In the genomic region with DNA sequence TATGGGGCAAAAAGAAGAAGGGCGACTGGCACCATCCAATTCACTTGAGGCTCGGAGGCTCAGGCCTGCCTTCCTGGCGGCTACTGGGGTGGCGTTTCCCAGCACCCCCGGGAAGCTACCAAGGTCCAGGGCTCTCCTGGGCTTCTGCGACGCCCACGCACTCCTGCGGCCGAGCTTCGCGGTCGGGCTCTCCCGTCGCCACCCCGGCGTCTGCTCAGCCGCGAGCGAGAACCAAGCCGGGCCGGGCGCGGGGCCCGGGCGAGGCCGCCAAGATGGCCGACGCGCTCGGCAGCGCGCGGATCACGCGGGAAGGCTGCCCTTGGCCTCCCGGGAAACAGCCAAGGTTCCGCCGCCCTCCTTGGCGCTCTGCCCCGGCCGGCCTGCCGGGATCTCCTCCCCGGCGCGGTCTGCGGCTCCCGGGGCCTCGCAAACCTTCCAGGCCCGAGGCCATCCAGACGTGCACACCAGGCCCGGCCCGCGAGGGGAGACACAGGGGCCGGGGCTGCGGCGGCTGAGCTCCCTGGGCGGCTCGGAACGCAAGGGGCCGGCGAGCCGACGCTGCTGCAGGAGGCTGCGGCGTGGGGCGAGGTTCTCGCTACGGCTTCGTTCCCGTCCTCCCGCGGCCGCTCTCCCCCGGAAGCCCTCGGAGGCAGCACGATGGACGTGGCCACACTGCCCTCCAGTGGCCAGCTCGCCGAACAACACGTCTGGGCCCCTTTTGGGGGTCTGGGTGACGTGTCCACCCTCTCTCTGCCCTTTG, we compare ENCODE assay signal across 8 cellular contexts. TPM values are rescaled to one million over a fixed set of nuclear protein-coding genes. Genes with fewer than 3 reads are reported as not detected.
DNase-seq lines count a peak whose midpoint lies in the region; ATAC-seq and TF ChIP-seq lines count a peak whose summit lies in the region.

No MANE protein-coding gene starts in this region.

- H3K27ac ChIP-seq in colonic mucosa (peak overlapping the region; percentile 99), left lung (peak overlapping the region; percentile 99 to 100)

- peak; percentile 48 for ATAC-seq in HG03342 (IDR thresholded peaks at IDR 0.05; ENCODE audit: unreplicated experiment)
- peak; percentile 92 for ATAC-seq in left lung

- no peaks in the 10 kb centered on the region for H3K9me3 ChIP-seq in colonic mucosa
- H3K9me3 ChIP-seq in left lung: no peaks in the 10 kb centered on the region

- in situ Hi-C loops in GM18951 (cut with MboI; ENCODE audit: low sequenced_read_pairs, unreplicated experiment): loop anchor here (10.0 to 25.0 kb wide), 2 partner anchors 572 to 879 kb away; no protein-coding TSS in a partner anchor

- TF ChIP-seq CTCF in colonic mucosa (IDR thresholded peaks at IDR 0.05) (peak; percentile 95), left lung (IDR thresholded peaks at IDR 0.05) (peak; percentile 97 to 98)

- H3K4me3 ChIP-seq in colonic mucosa (peak overlapping the region; percentile 47), left lung (peak overlapping the region; percentile 43 to 47)

- no peaks in the 10 kb centered on the region for H3K36me3 Mint-ChIP-seq in activated CD4-positive, alpha-beta T cell treated with anti-CD3 and anti-CD28 coated beads, Interleukin-2, amount 10 ng/mL, durations not matched to agents 24 days and 14 days (ENCODE audit: low read depth)

- no peaks in the 10 kb centered on the region for H3K27me3 Mint-ChIP-seq in activated CD4-positive, alpha-beta T cell treated with anti-CD3 and anti-CD28 coated beads, Interleukin-2, amount 10 ng/mL, durations not matched to agents 24 days and 14 days

- no peaks in the 10 kb centered on the region for H3K9me3 Mint-ChIP-seq in activated CD4-positive, alpha-beta T cell treated with anti-CD3 and anti-CD28 coated beads, Interleukin-2, amount 10 ng/mL, durations not matched to agents 24 days and 14 days

- H3K36me3 ChIP-seq in colonic mucosa: no peaks in the 10 kb centered on the region
- H3K36me3 ChIP-seq in left lung: no peaks in the 10 kb centered on the region

- H3K9ac ChIP-seq in colonic mucosa (ENCODE audit: low read depth in 2 of 2, low read length in 2 of 2): peak overlapping the region; percentile 84 to 93

- peaks cover 10% of the 10 kb centered on the region for H3K4me1 ChIP-seq in colonic mucosa
- H3K4me1 ChIP-seq in left lung: peaks cover 35 to 47% of the 10 kb centered on the region in 2 donors

- peaks cover 56% of the 10 kb centered on the region for H3K4me1 Mint-ChIP-seq in activated CD4-positive, alpha-beta T cell treated with anti-CD3 and anti-CD28 coated beads, Interleukin-2, amount 10 ng/mL, durations not matched to agents 24 days and 14 days

- peak overlapping the region; percentile 79 for H3K4me3 Mint-ChIP-seq in activated CD4-positive, alpha-beta T cell treated with anti-CD3 and anti-CD28 coated beads, Interleukin-2, amount 10 ng/mL, durations not matched to agents 24 days and 14 days

- no peaks in the 10 kb centered on the region for H3K27me3 ChIP-seq in colonic mucosa
- no peaks in the 10 kb centered on the region for H3K27me3 ChIP-seq in left lung

- peak overlapping the region; percentile 90 for H3K27ac Mint-ChIP-seq in activated CD4-positive, alpha-beta T cell treated with anti-CD3 and anti-CD28 coated beads, Interleukin-2, amount 10 ng/mL, durations not matched to agents 24 days and 14 days

- DNase-seq in AML-193 (lab: John Stamatoyannopoulos, UW): peak; percentile 68 to 69
- DNase-seq in NCI-H510A (lab: John Stamatoyannopoulos, UW): peak; percentile 74
- DNase-seq in activated CD4-positive, alpha-beta T cell treated with anti-CD3 and anti-CD28 coated beads, Interleukin-2, amount 10 ng/mL, durations not matched to agents 24 days and 14 days: peak; percentile 97
- DNase-seq in colonic mucosa: peak; percentile 91
- peak; percentile 93 to 99 for DNase-seq in left lung
- peak; percentile 84 for DNase-seq in stimulated activated CD4-positive, alpha-beta T cell treated with anti-CD3 and anti-CD28 coated beads, Interleukin-2, amount 100 ng/mL, for 4 hours (ENCODE audit: low read depth)

- TF ChIP-seq POLR2A in GM18951 (IDR thresholded peaks at IDR 0.05; ENCODE audit: extremely low read depth, insufficient read depth, insufficient read length): peak; percentile 75

- intact Hi-C loops in activated CD4-positive, alpha-beta T cell treated with anti-CD3 and anti-CD28 coated beads, Interleukin-2, amount 10 ng/mL, durations not matched to agents 24 days and 14 days (cut with micrococcal nuclease): loop anchor here (1.0 to 10.0 kb wide), 7 partner anchors 21 to 1122 kb away; a partner anchor contains a TSS
- intact Hi-C loops in colonic mucosa (cut with DNase I): loop anchor here (2.0 to 5.0 kb wide), 2 partner anchors 566 to 874 kb away; no protein-coding TSS in a partner anchor
- intact Hi-C loops in left lung (cut with DNase I): loop anchor here in 1 of 2 donors (5.0 to 10.0 kb wide), 2 partner anchors 572 to 874 kb away; no protein-coding TSS in a partner anchor

RNA-seq across cellular contexts. Expression of a gene that starts 23.5 kb away (rescaled TPM):
- total RNA-seq in activated CD4-positive, alpha-beta T cell treated with anti-CD3 and anti-CD28 coated beads, Interleukin-2, amount 10 ng/mL, durations not matched to agents 24 days and 14 days: 106 TPM in 2 replicates
- total RNA-seq in colonic mucosa: 100 to 1,000 TPM in 1 of 2 donors, 10 to 100 TPM in 1; 97.0 to 123 TPM
- total RNA-seq in left lung: 100 to 1,000 TPM; 292 to 395 TPM

Comparison
In these comparisons a context has a peak if more than half of its experiments do, and no peak if none do; other contexts are left out.
1. Peak in every context shown above with its lines: DNase-seq, ATAC-seq, H3K4me3 ChIP-seq and H3K27ac ChIP-seq.